20 cellular contexts compared by ENCODE assay signal in genomic region chr19:35669974-35670373, GRCh38. TPM values are rescaled to one million over a fixed set of nuclear protein-coding genes. Genes with fewer than 3 reads are reported as not detected.
A peak's percentile ranks its signal among the peaks of the same experiment; 100 is the strongest.
DNase-seq lines count a peak whose midpoint lies in the region; ATAC-seq and FAIRE-seq lines count a peak whose summit lies in the region.
"Had no signal": no experiment of that assay in that cellular context is flagged by ENCODE, and none has a peak within 500 bp of the region (broad histone marks: within the 10 kb centered on the region; RNA-seq: fewer than 3 reads in every experiment).

No MANE protein-coding gene starts in this region.

- peak overlapping the region; percentile 68 for H3K27ac Mint-ChIP-seq in T-helper 17 cell
- H3K27ac Mint-ChIP-seq: CD8-positive, alpha-beta memory T cell; GM23338; HFFc6 had no signal

- H3K27ac ChIP-seq in small intestine (ENCODE audit: low read depth in 1 of 2, low read length in 1 of 2), result no peak overlapping the region
- H3K27ac ChIP-seq: 22Rv1, BLaER1 had no signal

- no peaks in the 10 kb centered on the region for H3K4me1 ChIP-seq in small intestine (ENCODE audit: control insufficient read depth in 2 of 2, insufficient read depth in 1 of 2, low read depth in 1 of 2, low read length in 1 of 2)

- H3K36me3 ChIP-seq in small intestine (ENCODE audit: control insufficient read depth in 2 of 2, insufficient read depth in 2 of 2, low read length in 2 of 2), result peaks cover 0 to 3% of the 10 kb centered on the region in 2 donors
- H3K36me3 ChIP-seq: BLaER1, HAP-1 had no signal

- intact Hi-C loops in left colon (cut with DNase I, micrococcal nuclease), result no loop called here

- H3K4me3 ChIP-seq in small intestine (ENCODE audit: low read depth in 1 of 2, low read length in 2 of 2), result no peak overlapping the region
- H3K4me3 ChIP-seq: BLaER1, GM23338, HAP-1 had no signal

- H3K9me3 ChIP-seq in T-helper 17 cell (ENCODE audit: control insufficient read depth, low read length, poor library complexity, severe bottlenecking), result no peaks in the 10 kb centered on the region
- no peaks in the 10 kb centered on the region for H3K9me3 ChIP-seq in small intestine (ENCODE audit: control insufficient read depth, low read depth)
- H3K9me3 ChIP-seq: BLaER1, Caco-2, HAP-1 had no signal

- no peak overlapping the region for H3K4me3 Mint-ChIP-seq in T-helper 17 cell
- H3K4me3 Mint-ChIP-seq: GM23338, HFFc6 had no signal

- 14 to 47% (median 33%) methylated on average over 4 of the region's 4 CpGs for WGBS in small intestine, 3 donors

- H3K27me3 Mint-ChIP-seq in T-helper 17 cell, result peaks cover 24% of the 10 kb centered on the region

- peaks cover 4% of the 10 kb centered on the region for H3K36me3 Mint-ChIP-seq in T-helper 17 cell (ENCODE audit: low read depth)

- H3K4me1 Mint-ChIP-seq in T-helper 17 cell, result peaks cover 15% of the 10 kb centered on the region

- DNase-seq in DMS 273 (lab: John Stamatoyannopoulos, UW; ENCODE audit: unreplicated experiment) (peak; percentile 40), DMS 273 treated with DMSO at 0.1 percent for 48 hours (lab: John Stamatoyannopoulos, UW) (no peak), T-helper 17 cell (no peak), left colon (no peak), small intestine (peak; percentile 56), NCI-H510A treated with DMSO at 0.1 percent for 48 hours (lab: John Stamatoyannopoulos, UW) (no peak), MV-4-11 (lab: John Stamatoyannopoulos, UW) (no peak)
- DNase-seq: Caco-2; CD8-positive, alpha-beta memory T cell; DND-41; GDM1; HFFc6 had no signal

- H3K27me3 ChIP-seq in small intestine (ENCODE audit: control insufficient read depth in 2 of 2, insufficient read depth in 2 of 2, low read length in 2 of 2), result peaks cover 0 to 8% of the 10 kb centered on the region in 2 donors

- ATAC-seq in T-helper 17 cell (no peak), left colon (peak; percentile 27), HG03354 (IDR thresholded peaks at IDR 0.05; ENCODE audit: poor library complexity, severe bottlenecking, unreplicated experiment) (no peak)
- ATAC-seq: GM23338 had no signal

- FAIRE-seq in small intestine (lab: Jason Lieb, UNC), result no peak
- FAIRE-seq: GM12892, HTR-8/SVneo had no signal

RNA-seq across cellular contexts. Expression of gene UPK1A, which starts 3.7 kb away (rescaled TPM):
- under 1 TPM in 1 of 2 donors, not detected in 1; 0.44 TPM for total RNA-seq in T-helper 17 cell
- under 1 TPM; 0.20 to 0.27 TPM for total RNA-seq in left colon
- polyA plus RNA-seq in small intestine, result not detected
- total RNA-seq: A673, Caco-2 had no signal
- polyA plus RNA-seq: CD8-positive, alpha-beta memory T cell had no signal

RNA-seq across cellular contexts. Expression of gene COX6B1, which starts 21.9 kb away (rescaled TPM):
- total RNA-seq in T-helper 17 cell, result 100 to 1,000 TPM; 194 to 206 TPM
- 100 to 1,000 TPM; 725 to 901 TPM for total RNA-seq in left colon
- polyA plus RNA-seq in small intestine, result 1,000 to 10,000 TPM; 1,282 to 2,391 (median 1,825) TPM

RNA-seq across cellular contexts. Expression of gene ETV2, which starts 28.4 kb away (rescaled TPM):
- total RNA-seq in T-helper 17 cell (under 1 TPM; 0.50 to 0.52 TPM), left colon (1 to 10 TPM in 1 of 2 donors, under 1 TPM in 1; 0.87 to 1.7 TPM)
- polyA plus RNA-seq in small intestine, result 1 to 10 TPM; 2.7 to 7.3 (median 5.6) TPM

RNA-seq across cellular contexts. Expression of gene ZBTB32, which starts 34.4 kb away (rescaled TPM):
- total RNA-seq in T-helper 17 cell (1 to 10 TPM; 3.4 to 5.0 TPM), left colon (1 to 10 TPM in 1 of 2 donors, under 1 TPM in 1; 0.15 to 1.1 TPM)
- polyA plus RNA-seq in small intestine, result under 1 TPM in 1 of 3 donors, not detected in 2; 0.22 TPM
- total RNA-seq: A673, Caco-2, GM23338, HFFc6 had no signal

RNA-seq across cellular contexts. Expression of gene RBM42, which starts 41.1 kb away (rescaled TPM):
- total RNA-seq in T-helper 17 cell (10 to 100 TPM; 39.6 to 40.8 TPM), left colon (10 to 100 TPM; 66.5 to 73.7 TPM)
- polyA plus RNA-seq in small intestine, result 10 to 100 TPM; 62.4 to 71.5 (median 67.3) TPM

Comparison
In these comparisons a context has a peak if more than half of its experiments do, and no peak if none do; other contexts are left out.
1. DNase-seq: peak in DMS 273 (single experiment) and small intestine (single experiment); none in DMS 273 treated with DMSO at 0.1 percent for 48 hours (single experiment), T-helper 17 cell (0 of 3), left colon (0 of 2), NCI-H510A treated with DMSO at 0.1 percent for 48 hours (single experiment) and MV-4-11 (single experiment).